8 cellular contexts compared by ENCODE assay signal in the genomic region with DNA sequence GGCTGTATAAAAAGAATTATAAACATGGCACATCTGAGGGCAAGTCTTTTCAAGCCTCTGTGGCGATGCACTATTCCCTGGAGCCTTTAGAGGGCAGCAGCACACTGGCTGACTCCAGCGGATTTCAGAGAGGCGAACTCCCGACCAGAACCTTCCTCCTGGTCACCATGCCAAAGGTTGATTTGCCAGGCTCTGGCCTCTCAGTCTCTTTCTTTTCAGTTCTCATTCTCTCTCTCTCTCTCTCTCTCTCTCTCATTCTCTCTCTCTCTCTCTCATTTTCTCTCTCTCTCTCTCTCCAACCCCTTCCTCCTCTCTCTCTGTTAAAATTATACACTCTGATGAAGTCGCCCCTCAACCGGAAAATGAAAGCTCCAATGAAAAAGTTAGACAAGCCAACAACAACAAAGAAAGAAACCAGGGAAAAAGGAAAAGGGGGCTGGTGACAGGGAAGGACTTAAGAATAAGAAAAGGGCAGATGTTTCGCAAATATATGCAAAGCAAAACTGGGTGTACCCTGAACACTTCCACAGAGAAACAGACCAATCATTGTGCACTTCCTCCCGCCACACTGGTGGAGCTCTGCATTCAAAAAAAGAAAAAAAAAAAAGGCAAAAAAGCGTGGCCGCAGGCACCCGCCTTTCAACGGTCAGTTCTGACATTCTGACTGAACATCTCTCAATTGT.
DNase-seq lines count a peak whose midpoint lies in the region; ATAC-seq and TF ChIP-seq lines count a peak whose summit lies in the region.

No MANE protein-coding gene starts in this region.

- H3K27ac ChIP-seq in CD4-positive, alpha-beta memory T cell (ENCODE audit: low read depth, low read length): no peak overlapping the region
- peak overlapping the region; percentile 33; the same call in 1 of the 2 replicates for H3K27ac ChIP-seq in OCI-LY3 (ENCODE audit: low read length)
- H3K27ac ChIP-seq in esophagus muscularis mucosa (replicated peaks in 1 of 4): peak overlapping the region; percentile 74 to 82 (median 78)

- no peaks in the 10 kb centered on the region for H3K9me3 ChIP-seq in CD4-positive, alpha-beta memory T cell (ENCODE audit: control insufficient read depth in 1 of 2, low read length in 2 of 2)
- H3K9me3 ChIP-seq in OCI-LY3 (ENCODE audit: insufficient read depth, low read length) (no peaks in the 10 kb centered on the region), esophagus muscularis mucosa (no peaks in the 10 kb centered on the region)

- H3K4me2 ChIP-seq in OCI-LY3 (ENCODE audit: low read length): peak overlapping the region; percentile 83

- H3K36me3 ChIP-seq in CD4-positive, alpha-beta memory T cell (ENCODE audit: insufficient read depth, low read length): no peaks in the 10 kb centered on the region
- no peaks in the 10 kb centered on the region for H3K36me3 ChIP-seq in OCI-LY3 (replicated peaks; ENCODE audit: low read depth, low read length)
- H3K36me3 ChIP-seq in esophagus muscularis mucosa: peaks cover 7 to 40% (median 12%) of the 10 kb centered on the region in 4 donors

- POLR2A ChIA-PET in CD4-positive, alpha-beta memory T cell (lab: Charles Lee; ENCODE audit: partially characterized antibody): interaction anchor here (0.5 to 1.0 kb wide), 3 partner anchors 32 to 170 kb away, joined by 3 read pairs; no protein-coding TSS in a partner anchor

- H3K36me3 Mint-ChIP-seq in CD4-positive, alpha-beta memory T cell: peaks cover 10 to 22% of the 10 kb centered on the region in 2 donors
- H3K36me3 Mint-ChIP-seq in naive B cell: peaks cover 11 to 16% of the 10 kb centered on the region in 2 donors

- peak overlapping the region; percentile 100 for H2AFZ ChIP-seq in OCI-LY3 (ENCODE audit: low read depth, low read length)

- peak overlapping the region in 7 of 8 donors; percentile 74 to 89 (median 85) for H3K4me3 Mint-ChIP-seq in CD4-positive, alpha-beta memory T cell
- peak overlapping the region in 6 of 8 donors; percentile 75 to 86 (median 81) for H3K4me3 Mint-ChIP-seq in naive B cell

- peak overlapping the region in 5 of 7 donors; percentile 38 to 76 (median 61) for H3K27ac Mint-ChIP-seq in CD4-positive, alpha-beta memory T cell
- peak overlapping the region in 1 of 6 donors; percentile 68 for H3K27ac Mint-ChIP-seq in naive B cell

- no peaks in the 10 kb centered on the region for H3K79me2 ChIP-seq in OCI-LY3 (ENCODE audit: low read length)

- ATAC-seq in GM19324 (IDR thresholded peaks at IDR 0.05; ENCODE audit: low FRiP score, unreplicated experiment) (peak; percentile 57), HG03521 (IDR thresholded peaks at IDR 0.05; ENCODE audit: unreplicated experiment) (peak; percentile 88), naive B cell (ENCODE audit: low read depth in 2 of 2) (peak; percentile 86 to 87)

- TF ChIP-seq EP300 in esophagus muscularis mucosa (IDR thresholded peaks at IDR 0.05): no peak

- peak overlapping the region; percentile 81 for H3K9ac ChIP-seq in OCI-LY3 (ENCODE audit: low read length)

- H3K4me3 ChIP-seq in CD4-positive, alpha-beta memory T cell (ENCODE audit: low read length in 2 of 2): peak overlapping the region in 1 of 2 donors; percentile 33
- H3K4me3 ChIP-seq in OCI-LY3 (ENCODE audit: low read length) (peak overlapping the region; percentile 76), esophagus muscularis mucosa (peak overlapping the region; percentile 45 to 54 (median 53))

- no peak for TF ChIP-seq POLR2A in esophagus muscularis mucosa (IDR thresholded peaks at IDR 0.05; ENCODE audit: low read depth)

- CTCF ChIA-PET in CD4-positive, alpha-beta memory T cell (lab: Charles Lee; ENCODE audit: partially characterized antibody): interaction anchor here (0.6 to 8.8 kb wide), 29 partner anchors 9 to 235 kb away, joined by 3 to 76 read pairs (median 4); no protein-coding TSS in a partner anchor

- H3K27me3 Mint-ChIP-seq in CD4-positive, alpha-beta memory T cell: no peaks in the 10 kb centered on the region
- no peaks in the 10 kb centered on the region for H3K27me3 Mint-ChIP-seq in naive B cell

- H4K20me1 ChIP-seq in OCI-LY3 (ENCODE audit: insufficient read depth, low read length): no peaks in the 10 kb centered on the region

- TF ChIP-seq CTCF in OCI-LY3 (IDR thresholded peaks at IDR 0.05; ENCODE audit: low read depth, low read length) (peak; percentile 92), esophagus muscularis mucosa (IDR thresholded peaks at IDR 0.05) (peak in 2 of 3 experiments; percentile 95 to 96)

- H3K27me3 ChIP-seq in CD4-positive, alpha-beta memory T cell (ENCODE audit: insufficient read depth, low read length): no peaks in the 10 kb centered on the region
- H3K27me3 ChIP-seq in OCI-LY3 (ENCODE audit: low read depth, low read length) (no peaks in the 10 kb centered on the region), esophagus muscularis mucosa (no peaks in the 10 kb centered on the region)

- peaks cover 8 to 15% (median 12%) of the 10 kb centered on the region in 4 donors for H3K4me1 Mint-ChIP-seq in CD4-positive, alpha-beta memory T cell
- peaks cover 0 to 6% (median 6%) of the 10 kb centered on the region in 3 donors for H3K4me1 Mint-ChIP-seq in naive B cell

- H3K4me1 ChIP-seq in CD4-positive, alpha-beta memory T cell (ENCODE audit: insufficient read depth, low read length): peaks cover 16% of the 10 kb centered on the region
- H3K4me1 ChIP-seq in OCI-LY3 (ENCODE audit: low read length) (peaks cover 13% of the 10 kb centered on the region), esophagus muscularis mucosa (peaks cover 33 to 46% (median 42%) of the 10 kb centered on the region in 4 donors)

- intact Hi-C loops in CD4-positive, alpha-beta memory T cell (cut with micrococcal nuclease): loop anchor here (1.0 to 5.0 kb wide), 4 partner anchors 34 to 1398 kb away; no protein-coding TSS in a partner anchor
- intact Hi-C loops in esophagus muscularis mucosa (cut with DNase I): loop anchor here (5.0 kb wide), 4 partner anchors 33 to 768 kb away; no protein-coding TSS in a partner anchor

- H3K9me3 Mint-ChIP-seq in CD4-positive, alpha-beta memory T cell: no peaks in the 10 kb centered on the region
- H3K9me3 Mint-ChIP-seq in naive B cell: no peaks in the 10 kb centered on the region

- DNase-seq in CD4-positive, alpha-beta memory T cell: peak; percentile 39 to 50 (median 47)
- DNase-seq in activated T-cell treated with anti-CD3 and anti-CD28 coated beads, Interleukin-2, amount 50 U/mL, for 1 hour: peak; percentile 66
- DNase-seq in esophagus muscularis mucosa (ENCODE audit: extremely low spot score) (no peak), naive B cell (peak; percentile 44)
- peak; percentile 44 to 48 for DNase-seq in stimulated activated CD8-positive, alpha-beta memory T cell treated with anti-CD3 and anti-CD28 coated beads, Interleukin-7, amount 100 ng/mL, for 4 hours (ENCODE audit: low read depth in 2 of 2)

- WGBS in esophagus muscularis mucosa: 14% methylated on average over 12 of the region's 12 CpGs
